Comparison of ENCODE assay signal across 9 cellular contexts in genomic region chr13:113449693-113450347, GRCh38. TPM values are rescaled to one million over a fixed set of nuclear protein-coding genes. Genes with fewer than 3 reads are reported as not detected.
DNase-seq lines count a peak whose midpoint lies in the region; ATAC-seq and TF ChIP-seq lines count a peak whose summit lies in the region.
"Had no signal": no experiment of that assay in that cellular context is flagged by ENCODE, and none has a peak within 500 bp of the region (broad histone marks: within the 10 kb centered on the region; RNA-seq: fewer than 3 reads in every experiment).

No MANE protein-coding gene starts in this region.

- H3K27ac Mint-ChIP-seq in activated naive CD8-positive, alpha-beta T cell treated with anti-CD3 and anti-CD28 coated beads, Interleukin-2, amount 10 ng/mL, durations not matched to agents 7 days and 5 days: no peak overlapping the region
- H3K27ac Mint-ChIP-seq in memory B cell: peak overlapping the region; percentile 70
- H3K27ac Mint-ChIP-seq: CD8-positive, alpha-beta T cell had no signal

- H3K27me3 ChIP-seq in right atrium auricular region: no peaks in the 10 kb centered on the region
- H3K27me3 ChIP-seq in vagina: no peaks in the 10 kb centered on the region

- intact Hi-C loops in Right ventricle myocardium superior (cut with DNase I) (no loop called here), vagina (cut with DNase I) (no loop called here)

- TF ChIP-seq CTCF in right atrium auricular region (IDR thresholded peaks at IDR 0.05): no peak
- no peak for TF ChIP-seq CTCF in vagina (IDR thresholded peaks at IDR 0.05)

- H3K36me3 Mint-ChIP-seq in activated naive CD8-positive, alpha-beta T cell treated with anti-CD3 and anti-CD28 coated beads, Interleukin-2, amount 10 ng/mL, durations not matched to agents 7 days and 5 days: peaks cover 3% of the 10 kb centered on the region
- peaks cover 2% of the 10 kb centered on the region for H3K36me3 Mint-ChIP-seq in memory B cell

- no peaks in the 10 kb centered on the region for H3K27me3 Mint-ChIP-seq in activated naive CD8-positive, alpha-beta T cell treated with anti-CD3 and anti-CD28 coated beads, Interleukin-2, amount 10 ng/mL, durations not matched to agents 7 days and 5 days
- no peaks in the 10 kb centered on the region for H3K27me3 Mint-ChIP-seq in memory B cell

- DNase-seq in right atrium auricular region (ENCODE audit: low spot score) (no peak), Right ventricle myocardium superior (no peak), memory B cell (ENCODE audit: low spot score in 2 of 2) (no peak), vagina (ENCODE audit: extremely low spot score in 2 of 2) (no peak), NCI-H2196 (lab: John Stamatoyannopoulos, UW; ENCODE audit: unreplicated experiment) (no peak)
- no peak for DNase-seq in activated naive CD8-positive, alpha-beta T cell treated with anti-CD3 and anti-CD28 coated beads, Interleukin-2, amount 10 ng/mL, durations not matched to agents 7 days and 5 days
- DNase-seq in NK-92 treated with Interleukin-12 subunit alpha and Interleukin-12 subunit beta, amount 100 ng/mL, for 24 hours (lab: John Stamatoyannopoulos, UW): no peak

- no peaks in the 10 kb centered on the region for H3K36me3 ChIP-seq in right atrium auricular region
- H3K36me3 ChIP-seq in vagina: no peaks in the 10 kb centered on the region

- H3K27ac ChIP-seq in right atrium auricular region (peak overlapping the region; percentile 85 to 94), vagina (peak overlapping the region; percentile 7)

- H3K4me1 Mint-ChIP-seq in activated naive CD8-positive, alpha-beta T cell treated with anti-CD3 and anti-CD28 coated beads, Interleukin-2, amount 10 ng/mL, durations not matched to agents 7 days and 5 days: no peaks in the 10 kb centered on the region
- H3K4me1 Mint-ChIP-seq in memory B cell: peaks cover 23% of the 10 kb centered on the region

- H3K9me3 ChIP-seq in right atrium auricular region (no peaks in the 10 kb centered on the region), vagina (no peaks in the 10 kb centered on the region)

- H3K4me1 ChIP-seq in right atrium auricular region (peaks cover 0 to 56% of the 10 kb centered on the region in 2 donors), vagina (no peaks in the 10 kb centered on the region)

- TF ChIP-seq POLR2A in vagina (IDR thresholded peaks at IDR 0.05): no peak

- peak overlapping the region; percentile 19 for H3K4me3 Mint-ChIP-seq in activated naive CD8-positive, alpha-beta T cell treated with anti-CD3 and anti-CD28 coated beads, Interleukin-2, amount 10 ng/mL, durations not matched to agents 7 days and 5 days
- H3K4me3 Mint-ChIP-seq in memory B cell: peak overlapping the region; percentile 70
- H3K4me3 Mint-ChIP-seq: CD8-positive, alpha-beta T cell had no signal

- POLR2A ChIA-PET in activated naive CD8-positive, alpha-beta T cell treated with anti-CD3 and anti-CD28 coated beads, Interleukin-2, amount 10 ng/mL, durations not matched to agents 7 days and 5 days (lab: Charles Lee): no interaction called here

- no peaks in the 10 kb centered on the region for H3K9me3 Mint-ChIP-seq in activated naive CD8-positive, alpha-beta T cell treated with anti-CD3 and anti-CD28 coated beads, Interleukin-2, amount 10 ng/mL, durations not matched to agents 7 days and 5 days
- no peaks in the 10 kb centered on the region for H3K9me3 Mint-ChIP-seq in memory B cell
- H3K9me3 Mint-ChIP-seq: CD8-positive, alpha-beta T cell had no signal

- no peak for ATAC-seq in Right ventricle myocardium superior (ENCODE audit: poor library complexity)
- ATAC-seq in activated naive CD8-positive, alpha-beta T cell treated with anti-CD3 and anti-CD28 coated beads, Interleukin-2, amount 10 ng/mL, durations not matched to agents 7 days and 5 days (ENCODE audit: low read depth): no peak
- ATAC-seq in memory B cell (ENCODE audit: low read depth): no peak
- no peak for ATAC-seq in HG03045 (IDR thresholded peaks at IDR 0.05; ENCODE audit: unreplicated experiment)

- peak overlapping the region; percentile 15 to 51 for H3K4me3 ChIP-seq in right atrium auricular region
- H3K4me3 ChIP-seq in vagina: peak overlapping the region; percentile 34 to 36

RNA-seq across cellular contexts. Expression of gene ADPRHL1, which starts 3.5 kb away (rescaled TPM):
- total RNA-seq in right atrium auricular region (100 to 1,000 TPM; 222 to 329 TPM), Right ventricle myocardium superior (506 TPM), vagina (1.7 TPM)
- 1 to 10 TPM in 1 of 2 experiments, under 1 TPM in 1; 0.82 to 1.0 TPM for total RNA-seq in activated naive CD8-positive, alpha-beta T cell treated with anti-CD3 and anti-CD28 coated beads, Interleukin-2, amount 10 ng/mL, durations not matched to agents 7 days and 5 days

RNA-seq across cellular contexts. Expression of gene DCUN1D2, which starts 40.7 kb away (rescaled TPM):
- total RNA-seq in right atrium auricular region (10 to 100 TPM; 45.3 to 65.5 TPM), Right ventricle myocardium superior (196 TPM), vagina (13.3 TPM)
- 10 to 100 TPM; 25.4 to 26.3 TPM for total RNA-seq in activated naive CD8-positive, alpha-beta T cell treated with anti-CD3 and anti-CD28 coated beads, Interleukin-2, amount 10 ng/mL, durations not matched to agents 7 days and 5 days

Comparison
In these comparisons a context has a peak if more than half of its experiments do, and no peak if none do; other contexts are left out.
1. RNA of gene ADPRHL1, which starts 3.5 kb away (total RNA-seq): 506 TPM in Right ventricle myocardium superior (single experiment) and 222 to 329 TPM in right atrium auricular region; 1.7 TPM in vagina (single experiment) and 0.82 to 1.0 TPM in activated naive CD8-positive, alpha-beta T cell treated with anti-CD3 and anti-CD28 coated beads, Interleukin-2, amount 10 ng/mL, durations not matched to agents 7 days and 5 days; every median in the first group is over 10 times any median in the second.